12 cellular contexts compared by ENCODE assay signal in genomic region chr2:9201185-9201891, GRCh38. TPM values are rescaled to one million over a fixed set of nuclear protein-coding genes. Genes with fewer than 3 reads are reported as not detected.
DNase-seq lines count a peak whose midpoint lies in the region; ATAC-seq and TF ChIP-seq lines count a peak whose summit lies in the region.
"Had no signal": no experiment of that assay in that cellular context is flagged by ENCODE, and none has a peak within 500 bp of the region (broad histone marks: within the 10 kb centered on the region; RNA-seq: fewer than 3 reads in every experiment).

No MANE protein-coding gene starts in this region.

- no peak overlapping the region for H4K12ac ChIP-seq in trophoblast cell (ENCODE audit: low read depth, low read length)

- H4K91ac ChIP-seq in trophoblast cell (ENCODE audit: low read depth, low read length): no peak overlapping the region

- H3K79me2 ChIP-seq in trophoblast cell (ENCODE audit: control insufficient read depth, insufficient read depth, low read length, poor library complexity): peaks cover 6% of the 10 kb centered on the region

- no peaks in the 10 kb centered on the region for H3K9me3 ChIP-seq in trophoblast cell (ENCODE audit: insufficient read depth, low read depth, low read length)
- H3K9me3 ChIP-seq in HAP-1: no peaks in the 10 kb centered on the region
- H3K9me3 ChIP-seq: thoracic aorta had no signal

- H3K4ac ChIP-seq in trophoblast cell (ENCODE audit: low read depth, low read length): no peak overlapping the region

- H3K14ac ChIP-seq in trophoblast cell (ENCODE audit: low read length): no peak overlapping the region

- peaks cover 8% of the 10 kb centered on the region for H3K79me1 ChIP-seq in trophoblast cell (ENCODE audit: low read length)

- no peak overlapping the region for H2BK120ac ChIP-seq in trophoblast cell (ENCODE audit: insufficient read depth, low read length, poor library complexity)

- in situ Hi-C loops in HAP-1 (cut with MboI; ENCODE audit: low sequenced_read_pairs): no loop called here

- H3K36me3 ChIP-seq in trophoblast cell (ENCODE audit: control insufficient read depth in 1 of 2, insufficient read depth in 2 of 2, low read length in 2 of 2) (no peaks in the 10 kb centered on the region), HAP-1 (replicated peaks) (no peaks in the 10 kb centered on the region)
- H3K36me3 ChIP-seq: thoracic aorta had no signal

- peaks cover 5 to 6% of the 10 kb centered on the region in 2 experiments for H3K4me1 ChIP-seq in trophoblast cell (ENCODE audit: control insufficient read depth in 1 of 2, insufficient read depth in 2 of 2, low read length in 2 of 2)
- H3K4me1 ChIP-seq in HAP-1: peaks cover 8% of the 10 kb centered on the region

- CTCF ChIA-PET in RWPE1 (lab: Yijun Ruan, JAX): interaction anchor here (0.7 kb wide), 2 partner anchors 54 to 133 kb away, joined by 3 read pairs; no protein-coding TSS in a partner anchor

- H3K27me3 ChIP-seq in trophoblast cell (ENCODE audit: insufficient read depth, low read length): no peaks in the 10 kb centered on the region
- no peaks in the 10 kb centered on the region for H3K27me3 ChIP-seq in HAP-1 (ENCODE audit: low read depth)

- no peak overlapping the region for H2AFZ ChIP-seq in trophoblast cell (ENCODE audit: insufficient read depth, low read length, poor library complexity)

- no peak overlapping the region for H4K8ac ChIP-seq in trophoblast cell (ENCODE audit: low read depth, low read length)

- H3K18ac ChIP-seq in trophoblast cell (ENCODE audit: low read length): no peak overlapping the region

- no peak overlapping the region for H3K23ac ChIP-seq in trophoblast cell (ENCODE audit: low read length)

- TF ChIP-seq CTCF in RWPE1 (conservative IDR thresholded peaks at IDR 0.05; ENCODE audit: low read depth): no peak

- no peak overlapping the region for H3K9ac ChIP-seq in trophoblast cell (ENCODE audit: low read length)

- no peak overlapping the region for H3K27ac ChIP-seq in RWPE1
- no peak overlapping the region for H3K27ac ChIP-seq in trophoblast cell (ENCODE audit: low read depth, low read length)
- H3K27ac ChIP-seq: thoracic aorta had no signal

- POLR2A ChIA-PET in RWPE1 (lab: Yijun Ruan, JAX; ENCODE audit: low non-redundant PET): no interaction called here

- DNase-seq in GM03348 (ENCODE audit: low spot score): peak; percentile 64
- DNase-seq in RWPE1 (ENCODE audit: low spot score): peak; percentile 36
- peak; percentile 78 for DNase-seq in fibroblast of peridontal ligament (ENCODE audit: extremely low read depth)
- peak in 1 of 2 donors; percentile 67 for DNase-seq in trophoblast cell
- no peak for DNase-seq in DMS53 treated with DMSO at 0.1 percent for 48 hours (lab: John Stamatoyannopoulos, UW; ENCODE audit: unreplicated experiment)
- DNase-seq in HAP-1 (ENCODE audit: low spot score in 2 of 2): no peak
- DNase-seq: activated CD4-positive, alpha-beta memory T cell treated with anti-CD3 and anti-CD28 coated beads for 36 hours; activated naive CD4-positive, alpha-beta T cell treated with anti-CD3 and anti-CD28 coated beads, Interleukin-2, amount 10 ng/mL, durations not matched to agents 7 days and 5 days; natural killer cell had no signal

- H3K4me3 ChIP-seq in trophoblast cell (ENCODE audit: low read depth, low read length) (no peak overlapping the region), HAP-1 (no peak overlapping the region)
- H3K4me3 ChIP-seq: thoracic aorta had no signal

- no CpG with 5 or more reads among the region's 5 CpGs for WGBS in trophoblast cell (ENCODE audit: extremely low coverage, insufficient coverage, insufficient read length)

- H2BK12ac ChIP-seq in trophoblast cell (ENCODE audit: low read length): peak overlapping the region; percentile 61

- no peak overlapping the region for H3K4me2 ChIP-seq in trophoblast cell (ENCODE audit: low read length)

- H2AK5ac ChIP-seq in trophoblast cell (ENCODE audit: low read length): no peak overlapping the region

- no peak for ATAC-seq in GM21786 (IDR thresholded peaks at IDR 0.05; ENCODE audit: unreplicated experiment)
- ATAC-seq: natural killer cell, sciatic nerve had no signal

- no peak overlapping the region for H2BK5ac ChIP-seq in trophoblast cell (ENCODE audit: low read depth, low read length, poor library complexity)

RNA-seq across cellular contexts. Expression of gene ASAP2, which starts 5.3 kb away (rescaled TPM):
- 35.0 and 37.6 TPM in 2 replicates for polyA plus RNA-seq in trophoblast cell (2013)

Comparison
In these comparisons a context has a peak if more than half of its experiments do, and no peak if none do; other contexts are left out.
1. DNase-seq: peak in GM03348 (single experiment), RWPE1 (single experiment) and fibroblast of peridontal ligament (single experiment); none in DMS53 treated with DMSO at 0.1 percent for 48 hours (single experiment) and HAP-1 (0 of 2).